Comparison of ENCODE assay signal across 1 cellular context in the genomic region with DNA sequence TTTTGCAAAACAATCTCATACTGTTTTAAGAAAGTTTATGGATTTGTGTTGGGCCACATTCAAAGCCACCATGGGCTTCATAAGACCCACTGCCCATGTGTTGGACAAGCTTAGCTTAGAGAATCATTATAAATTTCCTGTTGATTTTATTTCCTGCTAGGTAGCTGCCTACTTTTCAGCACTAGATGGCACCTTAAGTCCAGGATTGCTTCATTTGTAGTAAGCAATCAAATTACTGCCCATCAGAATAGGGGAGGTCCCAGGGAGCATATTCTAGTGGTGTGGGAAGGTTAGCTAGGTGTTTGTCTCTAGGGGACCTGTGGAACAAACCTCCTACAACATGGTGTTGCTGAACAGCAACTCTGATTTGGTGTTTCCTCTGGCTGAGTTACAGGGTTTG.
A peak's percentile ranks its signal among the peaks of the same experiment; 100 is the strongest.
TF ChIP-seq lines count a peak whose summit lies in the region.

No MANE protein-coding gene starts in this region.

TF ChIP-seq in HepG2, 621 proteins besides CTCF, POLR2A, EP300 and RAD21:
- TF ChIP-seq, protein P1, sequence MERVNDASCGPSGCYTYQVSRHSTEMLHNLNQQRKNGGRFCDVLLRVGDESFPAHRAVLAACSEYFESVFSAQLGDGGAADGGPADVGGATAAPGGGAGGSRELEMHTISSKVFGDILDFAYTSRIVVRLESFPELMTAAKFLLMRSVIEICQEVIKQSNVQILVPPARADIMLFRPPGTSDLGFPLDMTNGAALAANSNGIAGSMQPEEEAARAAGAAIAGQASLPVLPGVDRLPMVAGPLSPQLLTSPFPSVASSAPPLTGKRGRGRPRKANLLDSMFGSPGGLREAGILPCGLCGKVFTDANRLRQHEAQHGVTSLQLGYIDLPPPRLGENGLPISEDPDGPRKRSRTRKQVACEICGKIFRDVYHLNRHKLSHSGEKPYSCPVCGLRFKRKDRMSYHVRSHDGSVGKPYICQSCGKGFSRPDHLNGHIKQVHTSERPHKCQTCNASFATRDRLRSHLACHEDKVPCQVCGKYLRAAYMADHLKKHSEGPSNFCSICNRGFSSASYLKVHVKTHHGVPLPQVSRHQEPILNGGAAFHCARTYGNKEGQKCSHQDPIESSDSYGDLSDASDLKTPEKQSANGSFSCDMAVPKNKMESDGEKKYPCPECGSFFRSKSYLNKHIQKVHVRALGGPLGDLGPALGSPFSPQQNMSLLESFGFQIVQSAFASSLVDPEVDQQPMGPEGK (CRISPR knock-in tag; IDR thresholded peaks at IDR 0.05): no peak
- TF ChIP-seq XBP1 (CRISPR knock-in tag; IDR thresholded peaks at IDR 0.05): no peak
- peak; percentile 35; the same call in 1 of the 2 replicates for TF ChIP-seq SMC3 (IDR thresholded peaks at IDR 0.05; ENCODE audit: low read length)
- no peak for TF ChIP-seq ZFP36L2 (CRISPR knock-in tag; IDR thresholded peaks at IDR 0.05)
- TF ChIP-seq STAG1 (CRISPR knock-in tag; IDR thresholded peaks at IDR 0.05): peak; percentile 73
- TF ChIP-seq ZNF160 (CRISPR knock-in tag; IDR thresholded peaks at IDR 0.05): no peak
- TF ChIP-seq, protein P2, sequence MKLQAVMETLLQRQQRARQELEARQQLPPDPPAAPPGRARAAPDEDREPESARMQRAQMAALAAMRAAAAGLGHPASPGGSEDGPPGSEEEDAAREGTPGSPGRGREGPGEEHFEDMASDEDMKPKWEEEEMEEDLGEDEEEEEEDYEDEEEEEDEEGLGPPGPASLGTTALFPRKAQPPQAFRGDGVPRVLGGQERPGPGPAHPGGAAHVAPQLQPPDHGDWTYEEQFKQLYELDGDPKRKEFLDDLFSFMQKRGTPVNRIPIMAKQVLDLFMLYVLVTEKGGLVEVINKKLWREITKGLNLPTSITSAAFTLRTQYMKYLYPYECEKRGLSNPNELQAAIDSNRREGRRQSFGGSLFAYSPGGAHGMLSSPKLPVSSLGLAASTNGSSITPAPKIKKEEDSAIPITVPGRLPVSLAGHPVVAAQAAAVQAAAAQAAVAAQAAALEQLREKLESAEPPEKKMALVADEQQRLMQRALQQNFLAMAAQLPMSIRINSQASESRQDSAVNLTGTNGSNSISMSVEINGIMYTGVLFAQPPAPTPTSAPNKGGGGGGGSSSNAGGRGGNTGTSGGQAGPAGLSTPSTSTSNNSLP (IDR thresholded peaks at IDR 0.05; ENCODE audit: low read depth, low read length): 0 out of 2 replicates have a peak, but pooled peaks have one; percentile 22
- no peak for TF ChIP-seq HMG20B (CRISPR knock-in tag; conservative IDR thresholded peaks at IDR 0.05)
- TF ChIP-seq SALL1 (CRISPR knock-in tag; IDR thresholded peaks at IDR 0.05): no peak
- no peak for TF ChIP-seq ZNF230 (CRISPR knock-in tag; IDR thresholded peaks at IDR 0.05)
- TF ChIP-seq, protein P3, sequence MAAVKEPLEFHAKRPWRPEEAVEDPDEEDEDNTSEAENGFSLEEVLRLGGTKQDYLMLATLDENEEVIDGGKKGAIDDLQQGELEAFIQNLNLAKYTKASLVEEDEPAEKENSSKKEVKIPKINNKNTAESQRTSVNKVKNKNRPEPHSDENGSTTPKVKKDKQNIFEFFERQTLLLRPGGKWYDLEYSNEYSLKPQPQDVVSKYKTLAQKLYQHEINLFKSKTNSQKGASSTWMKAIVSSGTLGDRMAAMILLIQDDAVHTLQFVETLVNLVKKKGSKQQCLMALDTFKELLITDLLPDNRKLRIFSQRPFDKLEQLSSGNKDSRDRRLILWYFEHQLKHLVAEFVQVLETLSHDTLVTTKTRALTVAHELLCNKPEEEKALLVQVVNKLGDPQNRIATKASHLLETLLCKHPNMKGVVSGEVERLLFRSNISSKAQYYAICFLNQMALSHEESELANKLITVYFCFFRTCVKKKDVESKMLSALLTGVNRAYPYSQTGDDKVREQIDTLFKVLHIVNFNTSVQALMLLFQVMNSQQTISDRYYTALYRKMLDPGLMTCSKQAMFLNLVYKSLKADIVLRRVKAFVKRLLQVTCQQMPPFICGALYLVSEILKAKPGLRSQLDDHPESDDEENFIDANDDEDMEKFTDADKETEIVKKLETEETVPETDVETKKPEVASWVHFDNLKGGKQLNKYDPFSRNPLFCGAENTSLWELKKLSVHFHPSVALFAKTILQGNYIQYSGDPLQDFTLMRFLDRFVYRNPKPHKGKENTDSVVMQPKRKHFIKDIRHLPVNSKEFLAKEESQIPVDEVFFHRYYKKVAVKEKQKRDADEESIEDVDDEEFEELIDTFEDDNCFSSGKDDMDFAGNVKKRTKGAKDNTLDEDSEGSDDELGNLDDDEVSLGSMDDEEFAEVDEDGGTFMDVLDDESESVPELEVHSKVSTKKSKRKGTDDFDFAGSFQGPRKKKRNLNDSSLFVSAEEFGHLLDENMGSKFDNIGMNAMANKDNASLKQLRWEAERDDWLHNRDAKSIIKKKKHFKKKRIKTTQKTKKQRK (IDR thresholded peaks at IDR 0.05; ENCODE audit: low read length): no peak
